17 cellular contexts compared by ENCODE assay signal in genomic region chr11:66476841-66477251, GRCh38. TPM values are rescaled to one million over a fixed set of nuclear protein-coding genes. Genes with fewer than 3 reads are reported as not detected.
DNase-seq lines count a peak whose midpoint lies in the region; ATAC-seq, FAIRE-seq and TF ChIP-seq lines count a peak whose summit lies in the region.
"Had no signal": no experiment of that assay in that cellular context is flagged by ENCODE, and none has a peak within 500 bp of the region (broad histone marks: within the 10 kb centered on the region; RNA-seq: fewer than 3 reads in every experiment).

No MANE protein-coding gene starts in this region.

- H3K56ac ChIP-seq in H9 (ENCODE audit: insufficient read length, low read depth, low read length), result no peak overlapping the region

- no peak overlapping the region for H2AK5ac ChIP-seq in H9 (ENCODE audit: insufficient read length, low read length)

- CTCF ChIA-PET in A549 (lab: Yijun Ruan, JAX), result interaction anchor here (2.4 to 5.9 kb wide), 2 partner anchors 33 to 68 kb away, joined by 7 to 46 read pairs; no protein-coding TSS in a partner anchor

- H3K4me2 ChIP-seq in A549 (no peak overlapping the region), H9 (ENCODE audit: insufficient read depth, insufficient read length, low read length) (no peak overlapping the region)

- peaks cover 6% of the 10 kb centered on the region; the same call in 1 of the 3 replicates for H3K4me1 ChIP-seq in A549
- no peaks in the 10 kb centered on the region for H3K4me1 ChIP-seq in H9 (ENCODE audit: insufficient read depth, low read length)
- H3K4me1 ChIP-seq in endodermal cell (ENCODE audit: control insufficient read depth, insufficient read depth, low read length), result peaks cover 8% of the 10 kb centered on the region
- H3K4me1 ChIP-seq: BE2C had no signal

- no peaks in the 10 kb centered on the region for H3K27me3 ChIP-seq in H9 (ENCODE audit: insufficient read depth, low read length)
- H3K27me3 ChIP-seq in endodermal cell (ENCODE audit: control insufficient read depth, insufficient read depth, low read length, poor library complexity, severe bottlenecking), result no peaks in the 10 kb centered on the region
- H3K27me3 ChIP-seq: BE2C, right atrium auricular region had no signal

- no peak overlapping the region for H3K27ac ChIP-seq in A549
- H3K27ac ChIP-seq in H9 (ENCODE audit: insufficient read length, low read depth, low read length), result no peak overlapping the region
- H3K27ac ChIP-seq in endodermal cell (ENCODE audit: low read depth, low read length), result no peak overlapping the region
- H3K27ac ChIP-seq: lower lobe of right lung, right atrium auricular region had no signal

- no peak overlapping the region for H3K18ac ChIP-seq in H9 (ENCODE audit: insufficient read length, low read depth, low read length)

- no peak overlapping the region for H3K14ac ChIP-seq in H9 (ENCODE audit: insufficient read depth, low read length)

- H2AFZ ChIP-seq in H9 (ENCODE audit: low read length), result no peak overlapping the region

- H4K20me1 ChIP-seq in H9 (ENCODE audit: control insufficient read depth, insufficient read depth, insufficient read length), result no peaks in the 10 kb centered on the region

- no peak overlapping the region for H4K8ac ChIP-seq in H9 (replicated peaks; ENCODE audit: insufficient read length, low read depth, low read length)

- H3K4me3 ChIP-seq in A549, result no peak overlapping the region
- no peak overlapping the region for H3K4me3 ChIP-seq in endodermal cell (ENCODE audit: low read length)
- H3K4me3 ChIP-seq: lower lobe of right lung, right atrium auricular region had no signal

- H3K9ac ChIP-seq in H9 (ENCODE audit: extremely low read depth, insufficient read length, low read length) (no peak overlapping the region), endodermal cell (ENCODE audit: extremely low read depth, low read length, poor library complexity, severe bottlenecking) (no peak overlapping the region)

- H4K5ac ChIP-seq in H9 (ENCODE audit: insufficient read length, low read depth, low read length), result no peak overlapping the region

- H3K4me1 Mint-ChIP-seq in H9 (peaks cover 30 to 36% of the 10 kb centered on the region in 2 experiments), endodermal cell (peaks cover 4% of the 10 kb centered on the region)

- no peak for TF ChIP-seq RAD21 in A549 (conservative IDR thresholded peaks at IDR 0.05 in 1 of 2, IDR thresholded peaks at IDR 0.05 in 1 of 2)

- no peaks in the 10 kb centered on the region for H3K79me2 ChIP-seq in H9 (ENCODE audit: insufficient read depth, low read length)

- POLR2A ChIA-PET in A549 (lab: Yijun Ruan, JAX), result no interaction called here

- DNase-seq in A549 (ENCODE audit: low read depth in 1 of 2, low spot score in 1 of 2) (peak in 1 of 2 experiments; percentile 23), H9 (no peak), endodermal cell (peak; percentile 58), SKM-1 treated with dmso at 0.1 percent for 144 hours (lab: John Stamatoyannopoulos, UW; ENCODE audit: unreplicated experiment) (no peak), mesenteric fat pad (ENCODE audit: low spot score) (no peak)
- DNase-seq in stimulated activated naive CD4-positive, alpha-beta T cell treated with Interleukin-2 at 50 U/mL for 16 hours (lab: John Stamatoyannopoulos, UW), result no peak
- DNase-seq: activated CD4-positive, alpha-beta T cell treated with anti-CD3 and anti-CD28 coated beads for 36 hours; activated naive CD8-positive, alpha-beta T cell treated with anti-CD3 and anti-CD28 coated beads for 36 hours; BE2C; DMS79 treated with DMSO at 0.1 percent for 48 hours; effector memory CD8-positive, alpha-beta T cell; HCEC 1CT; lower lobe of right lung; NCI-H510A treated with DMSO at 0.1 percent for 48 hours; T-cell had no signal

- TF ChIP-seq CTCF in A549 (IDR thresholded peaks at IDR 0.05) (no peak), H9 (conservative IDR thresholded peaks at IDR 0.05) (no peak), endodermal cell (conservative IDR thresholded peaks at IDR 0.05) (no peak)

- H3K23me2 ChIP-seq in H9 (ENCODE audit: insufficient read length, low read depth, low read length, poor library complexity, severe bottlenecking), result peaks cover 13% of the 10 kb centered on the region

- H2BK12ac ChIP-seq in H9 (ENCODE audit: insufficient read length, low read depth, low read length), result no peak overlapping the region

- H2BK120ac ChIP-seq in H9 (ENCODE audit: low read depth, low read length, poor library complexity, severe bottlenecking), result no peak overlapping the region

- H3K36me3 Mint-ChIP-seq in H9 (ENCODE audit: insufficient read depth in 1 of 3, low read depth in 3 of 3) (peaks cover 3 to 18% (median 17%) of the 10 kb centered on the region in 3 experiments; a peak in 5 of 7 replicates), endodermal cell (ENCODE audit: low read depth) (peaks cover 10% of the 10 kb centered on the region)

- whole genome bisulfite sequencing in A549 (ENCODE audit: missing lambda C conversion rate), result 79% methylated on average over 8 of the region's 9 CpGs
- WGBS in H9 (ENCODE audit: extremely low coverage, insufficient read length, low lambda C conversion rate), result no CpG with 5 or more reads among the region's 9 CpGs
- WGBS in endodermal cell (ENCODE audit: insufficient coverage in 1 of 2, insufficient read length in 1 of 2), 2 experiments, result 84 to 85% methylated on average over 8 to 9 of the region's 9 CpGs

- H3K79me1 ChIP-seq in H9 (ENCODE audit: insufficient read depth, low read depth, low read length, poor library complexity, severe bottlenecking), result no peaks in the 10 kb centered on the region

- no peak overlapping the region for H2BK15ac ChIP-seq in H9 (ENCODE audit: low read depth, low read length)

- no peak overlapping the region for H3T11ph ChIP-seq in H9 (ENCODE audit: low read length)

- no peak overlapping the region for H2BK5ac ChIP-seq in H9 (ENCODE audit: insufficient read length, low read length)

- TF ChIP-seq POLR2A in A549 (IDR thresholded peaks at IDR 0.05; ENCODE audit: low read length), result no peak

- TF ChIP-seq EP300 in A549 (IDR thresholded peaks at IDR 0.05), result no peak

- H3K27ac Mint-ChIP-seq in H9 (peak overlapping the region; percentile 30 to 34 (median 31); a peak in 4 of 7 replicates), endodermal cell (no peak overlapping the region)
- H3K27ac Mint-ChIP-seq: activated CD4-positive, alpha-beta T cell treated with anti-CD3 and anti-CD28 coated beads for 36 hours; activated naive CD8-positive, alpha-beta T cell treated with anti-CD3 and anti-CD28 coated beads for 36 hours had no signal

- H3K4me3 Mint-ChIP-seq in H9 (peak overlapping the region in 1 of 2 experiments; percentile 30; a peak in 2 of 5 replicates), endodermal cell (no peak overlapping the region)
- H3K4me3 Mint-ChIP-seq: activated CD4-positive, alpha-beta T cell treated with anti-CD3 and anti-CD28 coated beads for 36 hours; activated naive CD8-positive, alpha-beta T cell treated with anti-CD3 and anti-CD28 coated beads for 36 hours; effector memory CD8-positive, alpha-beta T cell had no signal

- no peak overlapping the region for H3K4ac ChIP-seq in H9 (ENCODE audit: low read depth, low read length)

- no peak overlapping the region for H3K23ac ChIP-seq in H9 (ENCODE audit: insufficient read length, low read depth, low read length)

- H3K9me3 ChIP-seq in A549 (no peaks in the 10 kb centered on the region), H9 (ENCODE audit: control insufficient read depth, low read depth, low read length) (no peaks in the 10 kb centered on the region), endodermal cell (ENCODE audit: control insufficient read depth, low read length) (no peaks in the 10 kb centered on the region)
- H3K9me3 ChIP-seq: BE2C, lower lobe of right lung, right atrium auricular region had no signal

- H3K9me3 Mint-ChIP-seq in H9 (no peaks in the 10 kb centered on the region), endodermal cell (no peaks in the 10 kb centered on the region)
- H3K9me3 Mint-ChIP-seq: activated naive CD8-positive, alpha-beta T cell treated with anti-CD3 and anti-CD28 coated beads for 36 hours; effector memory CD8-positive, alpha-beta T cell; T-cell had no signal

- peaks cover under 1% of the 10 kb centered on the region for H3K36me3 ChIP-seq in endodermal cell (ENCODE audit: control insufficient read depth, insufficient read depth, low read length)
- H3K36me3 ChIP-seq: BE2C had no signal

- no peak overlapping the region for H2BK20ac ChIP-seq in H9 (ENCODE audit: low read depth, low read length, poor library complexity, severe bottlenecking)

- H4K91ac ChIP-seq in H9 (ENCODE audit: insufficient read length, low read depth, low read length), result no peak overlapping the region

- no peak for ATAC-seq in A549
- ATAC-seq: activated CD4-positive, alpha-beta T cell treated with anti-CD3 and anti-CD28 coated beads for 36 hours; effector memory CD8-positive, alpha-beta T cell; lower lobe of right lung; Panc1; T-cell had no signal

- FAIRE-seq in A549 (lab: Jason Lieb, UNC), result no peak

- no peaks in the 10 kb centered on the region for H3K27me3 Mint-ChIP-seq in H9 (ENCODE audit: low read depth)
- no peaks in the 10 kb centered on the region for H3K27me3 Mint-ChIP-seq in endodermal cell (ENCODE audit: insufficient read depth)
- H3K27me3 Mint-ChIP-seq: activated CD4-positive, alpha-beta T cell treated with anti-CD3 and anti-CD28 coated beads for 36 hours; activated naive CD8-positive, alpha-beta T cell treated with anti-CD3 and anti-CD28 coated beads for 36 hours; effector memory CD8-positive, alpha-beta T cell; T-cell had no signal

RNA-seq across cellular contexts. Expression of gene DPP3, which starts 3.4 kb away (rescaled TPM):
- polyA plus RNA-seq in A549 (2011; rRNA removed), result 52.2 TPM in 2 replicates
- 66.8 and 90.8 TPM in 2 replicates for polyA plus RNA-seq in A549 (2012; cell fraction: cytosol; rRNA removed)
- polyA plus RNA-seq in A549 (2012; cell fraction: nucleus; rRNA removed), result 139 and 159 TPM in 2 replicates
- 70.5 to 71.7 TPM (median 71.1 TPM) in 3 replicates for polyA plus RNA-seq in A549 (2017; fragmentation: RNase III; extraction: RNeasy Plus Mini Kit Qiagen cat#74134 plus additional on column Dnase treatment)
- 66.8 and 71.6 TPM in 2 replicates for polyA minus RNA-seq in A549 (2011; rRNA and poly(A)+ RNA removed)
- total RNA-seq in H9 (2021), result 83.1 and 85.3 TPM in 2 replicates
- total RNA-seq in endodermal cell, result 10 to 100 TPM; 84.8 to 86.3 TPM
- 40.0 TPM for polyA plus RNA-seq in endodermal cell (2013, experiment 1 of 2)
- 39.4 TPM for polyA plus RNA-seq in endodermal cell (2013, experiment 2 of 2)
- 26.5 TPM for total RNA-seq in mesenteric fat pad

RNA-seq across cellular contexts. Expression of gene PELI3, which starts 10.1 kb away (rescaled TPM):
- polyA plus RNA-seq in A549 (2011; rRNA removed) (2.3 and 2.7 TPM in 2 replicates), A549 (2017; fragmentation: RNase III; extraction: RNeasy Plus Mini Kit Qiagen cat#74134 plus additional on column Dnase treatment) (4.4 to 5.7 TPM (median 5.6 TPM) in 3 replicates)
- 3.5 and 5.9 TPM in 2 replicates for polyA plus RNA-seq in A549 (2012; cell fraction: cytosol; rRNA removed)
- 4.7 and 8.3 TPM in 2 replicates for polyA plus RNA-seq in A549 (2012; cell fraction: nucleus; rRNA removed)
- polyA minus RNA-seq in A549 (2011; rRNA and poly(A)+ RNA removed), result 6.2 and 8.3 TPM in 2 replicates
- total RNA-seq in H9 (2021) (9.3 and 10.3 TPM in 2 replicates), endodermal cell (10 to 100 TPM in 1 of 2 donors, 1 to 10 TPM in 1; 9.0 to 12.4 TPM), mesenteric fat pad (11.6 TPM)
- 5.4 TPM for polyA plus RNA-seq in endodermal cell (2013, experiment 1 of 2)
- 5.3 TPM for polyA plus RNA-seq in endodermal cell (2013, experiment 2 of 2)

RNA-seq across cellular contexts. Expression of gene BBS1, which starts 33.6 kb away (rescaled TPM):
- polyA plus RNA-seq in A549 (2011; rRNA removed), result 12.5 and 14.7 TPM in 2 replicates
- polyA plus RNA-seq in A549 (2012; cell fraction: cytosol; rRNA removed), result 13.3 and 13.9 TPM in 2 replicates
- 39.7 and 42.5 TPM in 2 replicates for polyA plus RNA-seq in A549 (2012; cell fraction: nucleus; rRNA removed)
- 10.9 to 13.4 TPM (median 12.5 TPM) in 3 replicates for polyA plus RNA-seq in A549 (2017; fragmentation: RNase III; extraction: RNeasy Plus Mini Kit Qiagen cat#74134 plus additional on column Dnase treatment)
- 22.1 and 25.1 TPM in 2 replicates for polyA minus RNA-seq in A549 (2011; rRNA and poly(A)+ RNA removed)
- total RNA-seq in H9 (2021), result 27.2 and 29.5 TPM in 2 replicates
- 10 to 100 TPM; 52.4 to 67.3 TPM for total RNA-seq in endodermal cell
- polyA plus RNA-seq in endodermal cell (2013, experiment 1 of 2), result 39.1 TPM
- polyA plus RNA-seq in endodermal cell (2013, experiment 2 of 2), result 34.5 TPM
- total RNA-seq in mesenteric fat pad, result 14.8 TPM

RNA-seq across cellular contexts. Expression of gene MRPL11, which starts 38.2 kb away (rescaled TPM):
- polyA plus RNA-seq in A549 (2011; rRNA removed), result 62.9 and 70.1 TPM in 2 replicates
- polyA plus RNA-seq in A549 (2012; cell fraction: cytosol; rRNA removed), result 71.9 and 85.0 TPM in 2 replicates
- 35.0 and 45.6 TPM in 2 replicates for polyA plus RNA-seq in A549 (2012; cell fraction: nucleus; rRNA removed)
- polyA plus RNA-seq in A549 (2017; fragmentation: RNase III; extraction: RNeasy Plus Mini Kit Qiagen cat#74134 plus additional on column Dnase treatment), result 71.9 to 73.8 TPM (median 73.5 TPM) in 3 replicates
- 26.8 and 28.1 TPM in 2 replicates for polyA minus RNA-seq in A549 (2011; rRNA and poly(A)+ RNA removed)
- 105 and 106 TPM in 2 replicates for total RNA-seq in H9 (2021)
- total RNA-seq in endodermal cell, result 100 to 1,000 TPM in 1 of 2 donors, 10 to 100 TPM in 1; 84.5 to 111 TPM
- 75.5 TPM for polyA plus RNA-seq in endodermal cell (2013, experiment 1 of 2)
- polyA plus RNA-seq in endodermal cell (2013, experiment 2 of 2), result 71.1 TPM
- 32.2 TPM for total RNA-seq in mesenteric fat pad

RNA-seq across cellular contexts. Expression of gene NPAS4, which starts 56.0 kb away (rescaled TPM):
- polyA plus RNA-seq in A549 (2011; rRNA removed) (not detected in 2 replicates), A549 (2017; fragmentation: RNase III; extraction: RNeasy Plus Mini Kit Qiagen cat#74134 plus additional on column Dnase treatment) (0.03 TPM in 1 of 3 replicates, not detected in the others)
- polyA plus RNA-seq in A549 (2012; cell fraction: cytosol; rRNA removed), result 0.01 and 0.06 TPM in 2 replicates
- 0.11 and 0.13 TPM in 2 replicates for polyA plus RNA-seq in A549 (2012; cell fraction: nucleus; rRNA removed)
- polyA minus RNA-seq in A549 (2011; rRNA and poly(A)+ RNA removed), result 0.10 TPM in 1 of 2 replicates, not detected in the other
- total RNA-seq in H9 (2021) (1.6 and 1.8 TPM in 2 replicates), endodermal cell (not detected), mesenteric fat pad (not detected)
- 0.93 TPM for polyA plus RNA-seq in endodermal cell (2013, experiment 1 of 2)
- polyA plus RNA-seq in endodermal cell (2013, experiment 2 of 2), result 0.46 TPM
- total RNA-seq: lower lobe of right lung, T-cell had no signal
